Comparison of ENCODE assay signal across 1 cellular context in genomic region chr1:29519733-29520132, GRCh38.
TF ChIP-seq lines count a peak whose summit lies in the region.

No MANE protein-coding gene starts in this region.

TF ChIP-seq in WTC11, 78 proteins besides CTCF, POLR2A, EP300 and RAD21 (continued from another document):
- TF ChIP-seq ZNF425 (CRISPR knock-in tag; conservative IDR thresholded peaks at IDR 0.05) (no peak), JAZF1 (CRISPR knock-in tag; IDR thresholded peaks at IDR 0.05) (no peak), CDX4 (CRISPR knock-in tag; IDR thresholded peaks at IDR 0.05; ENCODE audit: borderline replicate concordance) (no peak), RORB (CRISPR knock-in tag; IDR thresholded peaks at IDR 0.05) (no peak)
